Comparison of ENCODE assay signal across 19 cellular contexts in genomic region chr16:78591682-78592103, GRCh38.
DNase-seq lines count a peak whose midpoint lies in the region; TF ChIP-seq lines count a peak whose summit lies in the region.
"Had no signal": no experiment of that assay in that cellular context is flagged by ENCODE, and none has a peak within 500 bp of the region (broad histone marks: within the 10 kb centered on the region; RNA-seq: fewer than 3 reads in every experiment).

No MANE protein-coding gene starts in this region.

- TF ChIP-seq CTCF in VCaP (conservative IDR thresholded peaks at IDR 0.05) (no peak), liver (IDR thresholded peaks at IDR 0.05; ENCODE audit: low read depth, low read length, missing input control) (no peak), RWPE1 (conservative IDR thresholded peaks at IDR 0.05; ENCODE audit: low read depth) (no peak)

- 33% methylated on average over 5 of the region's 5 CpGs for WGBS in liver

- H3K36me3 ChIP-seq in liver (ENCODE audit: control insufficient read depth in 4 of 4, insufficient read depth in 3 of 4, low read depth in 1 of 4, low read length in 3 of 4): no peaks in the 10 kb centered on the region
- H3K36me3 ChIP-seq: BLaER1 treated with 17β-estradiol and CSF1 and Interleukin-3, amounts not matched to agents 10 nM and 100 nM had no signal

- no peaks in the 10 kb centered on the region for H3K27me3 ChIP-seq in liver (ENCODE audit: control insufficient read depth in 4 of 4, insufficient read depth in 4 of 4, low read length in 3 of 4)
- H3K27me3 ChIP-seq: BLaER1 treated with 17β-estradiol and CSF1 and Interleukin-3, amounts not matched to agents 10 nM and 100 nM had no signal

- peak; percentile 26 for DNase-seq in NCI-H748 (lab: John Stamatoyannopoulos, UW; ENCODE audit: unreplicated experiment)
- DNase-seq in NCI-H748 treated with DMSO at 0.1 percent for 48 hours (lab: John Stamatoyannopoulos, UW): no peak
- peak; percentile 28 for DNase-seq in COLO668 (lab: John Stamatoyannopoulos, UW; ENCODE audit: unreplicated experiment)
- no peak for DNase-seq in RWPE1 (ENCODE audit: low spot score)
- DNase-seq in SIG-M5 (lab: John Stamatoyannopoulos, UW): no peak
- DNase-seq: 8988T; ACHN; Calu3; CD4-positive, CD25-positive, alpha-beta regulatory T cell; DMS 273 treated with DMSO at 0.1 percent for 48 hours; DMS79; HCEC 1CT; HFFc6; IMR-90 had no signal

- H3K27ac ChIP-seq in VCaP (peak overlapping the region; percentile 14; the same call in 1 of the 2 replicates), liver (ENCODE audit: low read depth in 1 of 2, low read length in 2 of 2) (peak overlapping the region in 1 of 2 donors; percentile 11), RWPE1 (no peak overlapping the region)
- H3K27ac ChIP-seq: BLaER1 treated with 17β-estradiol and CSF1 and Interleukin-3, amounts not matched to agents 10 nM and 100 nM; HL-60 had no signal

- POLR2A ChIA-PET in RWPE1 (lab: Yijun Ruan, JAX; ENCODE audit: low non-redundant PET): no interaction called here

- no peaks in the 10 kb centered on the region for H3K9me3 ChIP-seq in liver (ENCODE audit: control insufficient read depth in 4 of 4, low read length in 3 of 4)

- peaks cover 1 to 31% (median 25%) of the 10 kb centered on the region in 4 donors for H3K4me1 ChIP-seq in liver (ENCODE audit: control insufficient read depth in 4 of 4, insufficient read depth in 4 of 4, low read length in 3 of 4)
- H3K4me1 ChIP-seq: BLaER1 treated with 17β-estradiol and CSF1 and Interleukin-3, amounts not matched to agents 10 nM and 100 nM had no signal

- CTCF ChIA-PET in RWPE1 (lab: Yijun Ruan, JAX): no interaction called here

- H3K9ac ChIP-seq in liver (ENCODE audit: low read depth in 1 of 2, low read length in 2 of 2): no peak overlapping the region
- H3K9ac ChIP-seq: BLaER1 treated with 17β-estradiol and CSF1 and Interleukin-3, amounts not matched to agents 10 nM and 100 nM had no signal

- H3K4me3 ChIP-seq in liver (ENCODE audit: low read depth in 1 of 3, low read length in 3 of 3): no peak overlapping the region
- H3K4me3 ChIP-seq: BLaER1 treated with 17β-estradiol and CSF1 and Interleukin-3, amounts not matched to agents 10 nM and 100 nM; GM12878 had no signal

- no peak for TF ChIP-seq RAD21 in liver (IDR thresholded peaks at IDR 0.05)

TF ChIP-seq in liver, 16 proteins besides CTCF, POLR2A, EP300 and RAD21:
- TF ChIP-seq JUND (IDR thresholded peaks at IDR 0.05) (peak in 1 of 2 donors; percentile 6), RXRA (IDR thresholded peaks at IDR 0.05) (peak; percentile 47), REST (IDR thresholded peaks at IDR 0.05) (no peak), ATF3 (IDR thresholded peaks at IDR 0.05) (no peak), GABPA (IDR thresholded peaks at IDR 0.05 in 1 of 2, conservative IDR thresholded peaks at IDR 0.05 in 1 of 2) (no peak), HNF4A (conservative IDR thresholded peaks at IDR 0.05) (peak; percentile 16 to 43), FOXA2 (IDR thresholded peaks at IDR 0.05) (peak; percentile 19)
TF ChIP-seq in liver: peak in this region for 4.

Comparison
In these comparisons a context has a peak if more than half of its experiments do, and no peak if none do; other contexts are left out.
1. DNase-seq: peak in NCI-H748 (single experiment) and COLO668 (single experiment); none in NCI-H748 treated with DMSO at 0.1 percent for 48 hours (single experiment), RWPE1 (single experiment) and SIG-M5 (single experiment).